In genomic region chr12:51951843-51952722, GRCh38 we compare ENCODE assay signal across 8 cellular contexts. TPM values are rescaled to one million over a fixed set of nuclear protein-coding genes. Genes with fewer than 3 reads are reported as not detected.
A peak's percentile ranks its signal among the peaks of the same experiment; 100 is the strongest.
DNase-seq lines count a peak whose midpoint lies in the region; ATAC-seq, FAIRE-seq and TF ChIP-seq lines count a peak whose summit lies in the region.

No MANE protein-coding gene starts in this region.

- TF ChIP-seq CTCF in HEK293 (tag by site-specific recombination; IDR thresholded peaks at IDR 0.05) (peak; percentile 20; the same call in 1 of the 2 replicates), fibroblast of the aortic adventitia (IDR thresholded peaks at IDR 0.05; ENCODE audit: insufficient read depth, low read length) (no peak)

- no peaks in the 10 kb centered on the region for H3K36me3 Mint-ChIP-seq in activated CD4-positive, alpha-beta T cell treated with anti-CD3 and anti-CD28 coated beads, Interleukin-2, amount 10 ng/mL, durations not matched to agents 24 days and 14 days (ENCODE audit: low read depth)

- POLR2A ChIA-PET in HEK293 (lab: Yijun Ruan, JAX) = interaction anchor here (0.7 kb wide), 1 partner anchor 29 kb away, joined by 3 read pairs; no protein-coding TSS in a partner anchor

- H2BK5ac ChIP-seq in neuronal stem cell (ENCODE audit: low read length) = no peak overlapping the region

- H2BK12ac ChIP-seq in neuronal stem cell (ENCODE audit: low read length) = no peak overlapping the region

- intact Hi-C loops in activated CD4-positive, alpha-beta T cell treated with anti-CD3 and anti-CD28 coated beads, Interleukin-2, amount 10 ng/mL, durations not matched to agents 24 days and 14 days (cut with micrococcal nuclease) = loop anchor here (1.0 to 2.0 kb wide), 2 partner anchors 19 to 73 kb away; no protein-coding TSS in a partner anchor

- peak overlapping the region; percentile 74 for H3K4me3 Mint-ChIP-seq in activated CD4-positive, alpha-beta T cell treated with anti-CD3 and anti-CD28 coated beads, Interleukin-2, amount 10 ng/mL, durations not matched to agents 24 days and 14 days

- H3K27me3 Mint-ChIP-seq in activated CD4-positive, alpha-beta T cell treated with anti-CD3 and anti-CD28 coated beads, Interleukin-2, amount 10 ng/mL, durations not matched to agents 24 days and 14 days = peaks cover 44% of the 10 kb centered on the region

- H3K18ac ChIP-seq in neuronal stem cell (ENCODE audit: low read length) = peak overlapping the region; percentile 91

- H3K14ac ChIP-seq in neuronal stem cell (ENCODE audit: low read length) = no peak overlapping the region

- WGBS in neuronal stem cell (ENCODE audit: extremely low coverage in 2 of 2, insufficient read length in 2 of 2, insufficient replicate concordance in 1 of 2), 2 donors = no CpG with 5 or more reads among the region's 50 CpGs

- H2BK15ac ChIP-seq in neuronal stem cell (ENCODE audit: low read length) = no peak overlapping the region

- DNase-seq in CD1c-positive myeloid dendritic cell (ENCODE audit: extremely low spot score) (peak; percentile 48), fibroblast of the aortic adventitia (ENCODE audit: low read depth) (no peak), neuronal stem cell (ENCODE audit: low spot score) (no peak), frontal cortex (ENCODE audit: low spot score in 2 of 2) (no peak)
- peak; percentile 65 for DNase-seq in activated CD4-positive, alpha-beta T cell treated with anti-CD3 and anti-CD28 coated beads, Interleukin-2, amount 10 ng/mL, durations not matched to agents 24 days and 14 days

- H3K23ac ChIP-seq in neuronal stem cell (ENCODE audit: low read depth, low read length, poor library complexity) = no peak overlapping the region

- peak overlapping the region; percentile 86 for H3K9ac ChIP-seq in neuronal stem cell (ENCODE audit: low read depth, low read length, poor library complexity)

- H3K4me1 ChIP-seq in HEK293 (ENCODE audit: control insufficient read depth, insufficient read depth, low read length) = peaks cover 13% of the 10 kb centered on the region
- H3K4me1 ChIP-seq in neuronal stem cell (ENCODE audit: control insufficient read depth in 2 of 2, insufficient read depth in 1 of 2, low read depth in 1 of 2, low read length in 2 of 2) = peaks cover 4 to 22% of the 10 kb centered on the region in 2 donors

- H3K4ac ChIP-seq in neuronal stem cell (ENCODE audit: low read length) = no peak overlapping the region

- peaks cover 26% of the 10 kb centered on the region for H3K4me1 Mint-ChIP-seq in activated CD4-positive, alpha-beta T cell treated with anti-CD3 and anti-CD28 coated beads, Interleukin-2, amount 10 ng/mL, durations not matched to agents 24 days and 14 days

- H3K79me1 ChIP-seq in neuronal stem cell (ENCODE audit: low read depth, low read length) = no peaks in the 10 kb centered on the region

- no peak overlapping the region for H4K8ac ChIP-seq in neuronal stem cell (ENCODE audit: low read depth, low read length)

- ATAC-seq in HG02798 (IDR thresholded peaks at IDR 0.05; ENCODE audit: poor library complexity, unreplicated experiment) (no peak), HG03175 (IDR thresholded peaks at IDR 0.05; ENCODE audit: unreplicated experiment) (no peak)

- no peaks in the 10 kb centered on the region for H3K9me3 Mint-ChIP-seq in activated CD4-positive, alpha-beta T cell treated with anti-CD3 and anti-CD28 coated beads, Interleukin-2, amount 10 ng/mL, durations not matched to agents 24 days and 14 days

- H3K4me3 ChIP-seq in HEK293 (ENCODE audit: low read depth, low read length) = peak overlapping the region; percentile 92
- H3K4me3 ChIP-seq in fibroblast of the aortic adventitia (ENCODE audit: low read depth, low read length) = peak overlapping the region; percentile 91
- peak overlapping the region; percentile 95 to 96 for H3K4me3 ChIP-seq in neuronal stem cell (ENCODE audit: low read length in 2 of 2)

- no peak overlapping the region for H2AK5ac ChIP-seq in neuronal stem cell (ENCODE audit: low read depth, low read length)

- H3K27ac ChIP-seq in HEK293 (ENCODE audit: extremely low read depth, low read depth, low read length) = peak overlapping the region; percentile 78; the same call in 1 of the 2 replicates
- no peak overlapping the region for H3K27ac ChIP-seq in neuronal stem cell (replicated peaks; ENCODE audit: low read length)

- H4K91ac ChIP-seq in neuronal stem cell (ENCODE audit: low read depth, low read length, poor library complexity) = no peak overlapping the region

- H3K36me3 ChIP-seq in HEK293 (ENCODE audit: control insufficient read depth in 2 of 2, insufficient read depth in 1 of 2, low read length in 2 of 2) (peaks cover 0 to 4% of the 10 kb centered on the region in 2 experiments; a peak in 1 of 3 replicates), neuronal stem cell (replicated peaks in 1 of 2; ENCODE audit: control insufficient read depth in 2 of 2, insufficient read depth in 2 of 2, low read length in 2 of 2) (peaks cover 0 to 30% of the 10 kb centered on the region in 2 donors)

- CTCF ChIA-PET in HEK293 (lab: Yijun Ruan, JAX) = interaction anchor here (1.4 to 3.5 kb wide), 2 partner anchors 18 to 29 kb away, joined by 3 to 19 read pairs; no protein-coding TSS in a partner anchor

- no peaks in the 10 kb centered on the region for H3K9me3 ChIP-seq in HEK293 (ENCODE audit: control insufficient read depth, insufficient read depth, low read depth, low read length)
- H3K9me3 ChIP-seq in neuronal stem cell (replicated peaks in 1 of 2; ENCODE audit: control insufficient read depth in 2 of 2, insufficient read depth in 1 of 2, low read depth in 1 of 2, low read length in 2 of 2) = peaks cover 2 to 13% of the 10 kb centered on the region in 2 donors

- no peak for FAIRE-seq in frontal cortex (lab: Jason Lieb, UNC)

- H3K27ac Mint-ChIP-seq in activated CD4-positive, alpha-beta T cell treated with anti-CD3 and anti-CD28 coated beads, Interleukin-2, amount 10 ng/mL, durations not matched to agents 24 days and 14 days = peak overlapping the region; percentile 10

- peak overlapping the region; percentile 69 for H3K4me2 ChIP-seq in neuronal stem cell (ENCODE audit: insufficient read depth, low read length, poor library complexity, severe bottlenecking)

- no peak overlapping the region for H2BK120ac ChIP-seq in neuronal stem cell (ENCODE audit: low read depth, low read length)

- peak overlapping the region; percentile 91 for H2AFZ ChIP-seq in neuronal stem cell (ENCODE audit: low read length)

- H3K27me3 ChIP-seq in neuronal stem cell (ENCODE audit: control insufficient read depth in 3 of 3, insufficient read depth in 3 of 3, low read depth in 1 of 3, low read length in 3 of 3) = peaks cover 3 to 38% (median 18%) of the 10 kb centered on the region in 3 experiments

TF ChIP-seq in HEK293, 187 proteins besides CTCF, POLR2A, EP300 and RAD21 (continues in another document):
- TF ChIP-seq ZEB2 (tag by site-specific recombination; IDR thresholded peaks at IDR 0.05) = no peak
- peak; percentile 77 for TF ChIP-seq IKZF3 (tag by site-specific recombination; IDR thresholded peaks at IDR 0.05)
- no peak for TF ChIP-seq ZNF830 (tag by site-specific recombination; IDR thresholded peaks at IDR 0.05; ENCODE audit: low read depth)
- peak; percentile 56 for TF ChIP-seq ZXDB (tag by site-specific recombination; IDR thresholded peaks at IDR 0.05)
- TF ChIP-seq MEIS1 (CRISPR knock-in tag; IDR thresholded peaks at IDR 0.05; ENCODE audit: borderline replicate concordance) = no peak
- peak; percentile 97 for TF ChIP-seq ZBTB48 (tag by site-specific recombination; IDR thresholded peaks at IDR 0.05)
- TF ChIP-seq ZNF366 (tag by site-specific recombination; conservative IDR thresholded peaks at IDR 0.05) = peak; percentile 57
- peak; percentile 50 for TF ChIP-seq ZNF398 (tag by site-specific recombination; IDR thresholded peaks at IDR 0.05)
- TF ChIP-seq ZNF335 (tag by site-specific recombination; conservative IDR thresholded peaks at IDR 0.05) = peak; percentile 61
- TF ChIP-seq ZNF354C (tag by site-specific recombination; IDR thresholded peaks at IDR 0.05; ENCODE audit: borderline replicate concordance, low read depth) = no peak
- TF ChIP-seq MZF1 (tag by site-specific recombination; IDR thresholded peaks at IDR 0.05; ENCODE audit: borderline replicate concordance) = peak; percentile 63
- no peak for TF ChIP-seq ZNF530 (tag by site-specific recombination; IDR thresholded peaks at IDR 0.05; ENCODE audit: low read depth)

RNA-seq across cellular contexts. Expression of gene ACVR1B, which starts 0.6 kb away (rescaled TPM):
- total RNA-seq in activated CD4-positive, alpha-beta T cell treated with anti-CD3 and anti-CD28 coated beads, Interleukin-2, amount 10 ng/mL, durations not matched to agents 24 days and 14 days = 7.1 and 8.1 TPM in 2 replicates
- total RNA-seq in fibroblast of the aortic adventitia (ENCODE audit: low replicate concordance) (12.6 and 17.1 TPM in 2 replicates), frontal cortex (43.2 TPM)
- 12.6 TPM for polyA plus RNA-seq in neuronal stem cell (2013, experiment 1 of 2)
- 12.7 TPM for polyA plus RNA-seq in neuronal stem cell (2013, experiment 2 of 2)

RNA-seq across cellular contexts. Expression of gene ACVRL1, which starts 44.8 kb away (rescaled TPM):
- total RNA-seq in activated CD4-positive, alpha-beta T cell treated with anti-CD3 and anti-CD28 coated beads, Interleukin-2, amount 10 ng/mL, durations not matched to agents 24 days and 14 days = not detected in 2 replicates
- total RNA-seq in fibroblast of the aortic adventitia (ENCODE audit: low replicate concordance) = 50.3 and 56.5 TPM in 2 replicates
- polyA plus RNA-seq in neuronal stem cell (2013, experiment 1 of 2) = 0.21 TPM
- polyA plus RNA-seq in neuronal stem cell (2013, experiment 2 of 2) = 0.24 TPM
- 9.4 TPM for total RNA-seq in frontal cortex

RNA-seq across cellular contexts. Expression of gene TAMALIN, which starts 54.7 kb away (rescaled TPM):
- 10.4 and 12.4 TPM in 2 replicates for total RNA-seq in activated CD4-positive, alpha-beta T cell treated with anti-CD3 and anti-CD28 coated beads, Interleukin-2, amount 10 ng/mL, durations not matched to agents 24 days and 14 days
- total RNA-seq in fibroblast of the aortic adventitia (ENCODE audit: low replicate concordance) = 7.3 TPM in 2 replicates
- 11.1 TPM for polyA plus RNA-seq in neuronal stem cell (2013, experiment 1 of 2)
- polyA plus RNA-seq in neuronal stem cell (2013, experiment 2 of 2) = 10.9 TPM
- total RNA-seq in frontal cortex = 2.4 TPM

Comparison
In these comparisons a context has a peak if more than half of its experiments do, and no peak if none do; other contexts are left out.
1. DNase-seq: peak in CD1c-positive myeloid dendritic cell (single experiment) and activated CD4-positive, alpha-beta T cell treated with anti-CD3 and anti-CD28 coated beads, Interleukin-2, amount 10 ng/mL, durations not matched to agents 24 days and 14 days (single experiment); none in fibroblast of the aortic adventitia (single experiment), neuronal stem cell (single experiment) and frontal cortex (0 of 2).
2. RNA of gene ACVRL1, which starts 44.8 kb away (total RNA-seq): 50.3 to 56.5 TPM in fibroblast of the aortic adventitia and 9.4 TPM in frontal cortex (single experiment); not detected in activated CD4-positive, alpha-beta T cell treated with anti-CD3 and anti-CD28 coated beads, Interleukin-2, amount 10 ng/mL, durations not matched to agents 24 days and 14 days; every median in the first group is over 10 times any median in the second.
3. Peak in every context shown above with its lines, with median percentiles within 50 percentile points of each other: H3K4me3 ChIP-seq.